1 cellular context compared by ENCODE assay signal in the genomic region with DNA sequence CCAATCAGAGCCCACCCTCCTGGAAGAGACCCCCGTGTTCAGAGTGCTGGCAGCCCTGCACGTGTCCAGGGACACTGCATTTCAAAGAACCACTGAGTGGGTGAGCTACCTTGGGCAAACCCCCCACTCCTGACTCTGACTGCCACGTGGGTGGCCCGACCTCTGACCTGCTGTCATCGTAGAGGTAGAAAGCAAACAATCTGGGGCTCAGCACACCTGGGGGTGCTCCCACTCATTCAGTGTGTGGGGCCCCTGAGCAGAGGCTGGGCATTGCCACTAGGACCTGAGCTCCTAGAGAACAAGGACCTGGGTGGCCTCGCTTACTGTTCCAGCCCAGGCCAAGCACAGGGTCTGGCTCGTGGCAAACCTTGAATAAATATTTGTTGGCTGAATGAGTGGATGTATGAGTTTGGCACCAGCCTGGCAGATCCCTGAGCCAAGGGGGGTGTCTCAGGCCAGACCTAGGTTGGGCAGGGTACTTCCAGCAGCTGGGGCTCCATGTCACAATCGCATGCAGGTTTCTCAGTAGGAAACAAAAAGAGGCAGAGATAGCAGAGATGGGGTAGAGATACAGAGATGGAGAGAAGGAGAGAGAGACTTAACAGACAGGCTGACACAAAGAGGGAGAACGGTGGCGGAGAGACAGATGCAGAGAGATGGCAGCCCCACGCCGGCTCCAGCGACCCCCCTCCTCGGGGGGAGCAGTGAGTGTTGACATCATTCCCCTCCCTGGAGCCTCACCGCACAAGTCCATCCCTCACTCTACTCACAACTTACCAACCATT.
TF ChIP-seq lines count a peak whose summit lies in the region.

No MANE protein-coding gene starts in this region.

TF ChIP-seq in K562, 482 proteins besides CTCF, POLR2A, EP300 and RAD21 (continued from another document):
- TF ChIP-seq OTX1 (CRISPR knock-in tag; IDR thresholded peaks at IDR 0.05) (0 out of 2 replicates have a peak, but pooled peaks have one; percentile 49), POLR2H (tag; IDR thresholded peaks at IDR 0.05; ENCODE audit: low read depth) (no peak), ZNF586 (CRISPR knock-in tag; conservative IDR thresholded peaks at IDR 0.05) (no peak), NR2C1 (IDR thresholded peaks at IDR 0.05) (peak; percentile 78), NR2C1 (tag; IDR thresholded peaks at IDR 0.05) (peak; percentile 86), POLR3G (IDR thresholded peaks at IDR 0.05; ENCODE audit: extremely low read depth, insufficient read length, insufficient replicate concordance) (no peak)
- TF ChIP-seq, protein P1, sequence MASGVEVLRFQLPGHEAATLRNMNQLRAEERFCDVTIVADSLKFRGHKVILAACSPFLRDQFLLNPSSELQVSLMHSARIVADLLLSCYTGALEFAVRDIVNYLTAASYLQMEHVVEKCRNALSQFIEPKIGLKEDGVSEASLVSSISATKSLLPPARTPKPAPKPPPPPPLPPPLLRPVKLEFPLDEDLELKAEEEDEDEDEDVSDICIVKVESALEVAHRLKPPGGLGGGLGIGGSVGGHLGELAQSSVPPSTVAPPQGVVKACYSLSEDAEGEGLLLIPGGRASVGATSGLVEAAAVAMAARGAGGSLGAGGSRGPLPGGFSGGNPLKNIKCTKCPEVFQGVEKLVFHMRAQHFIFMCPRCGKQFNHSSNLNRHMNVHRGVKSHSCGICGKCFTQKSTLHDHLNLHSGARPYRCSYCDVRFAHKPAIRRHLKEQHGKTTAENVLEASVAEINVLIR (CRISPR knock-in tag; IDR thresholded peaks at IDR 0.05), result no peak
- TF ChIP-seq, protein P2, sequence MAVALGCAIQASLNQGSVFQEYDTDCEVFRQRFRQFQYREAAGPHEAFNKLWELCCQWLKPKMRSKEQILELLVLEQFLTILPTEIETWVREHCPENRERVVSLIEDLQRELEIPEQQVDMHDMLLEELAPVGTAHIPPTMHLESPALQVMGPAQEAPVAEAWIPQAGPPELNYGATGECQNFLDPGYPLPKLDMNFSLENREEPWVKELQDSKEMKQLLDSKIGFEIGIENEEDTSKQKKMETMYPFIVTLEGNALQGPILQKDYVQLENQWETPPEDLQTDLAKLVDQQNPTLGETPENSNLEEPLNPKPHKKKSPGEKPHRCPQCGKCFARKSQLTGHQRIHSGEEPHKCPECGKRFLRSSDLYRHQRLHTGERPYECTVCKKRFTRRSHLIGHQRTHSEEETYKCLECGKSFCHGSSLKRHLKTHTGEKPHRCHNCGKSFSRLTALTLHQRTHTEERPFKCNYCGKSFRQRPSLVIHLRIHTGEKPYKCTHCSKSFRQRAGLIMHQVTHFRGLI (CRISPR knock-in tag; IDR thresholded peaks at IDR 0.05), result no peak
